In the genomic region with DNA sequence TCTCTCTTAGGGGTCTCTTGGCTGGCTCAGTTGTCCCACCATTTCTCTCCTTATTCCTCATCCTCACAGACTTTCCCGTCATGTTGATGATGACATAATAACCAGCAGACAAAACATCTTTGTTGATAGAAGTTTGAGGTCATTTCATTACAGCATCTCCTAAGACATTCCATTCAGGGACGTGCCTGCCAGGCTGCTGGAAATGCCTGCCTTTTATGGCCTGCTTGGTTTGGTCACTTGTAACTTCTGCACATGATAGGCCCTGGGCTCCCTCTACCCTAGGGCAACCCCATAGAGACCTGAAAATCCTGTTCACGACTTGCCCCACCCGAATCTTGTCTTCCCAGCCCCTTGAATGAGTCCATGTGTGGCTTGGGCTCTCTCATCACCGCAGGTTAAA, we compare ENCODE assay signal across 19 cellular contexts.
A peak's percentile ranks its signal among the peaks of the same experiment; 100 is the strongest.
DNase-seq lines count a peak whose midpoint lies in the region; ATAC-seq, FAIRE-seq and TF ChIP-seq lines count a peak whose summit lies in the region.
"Had no signal": no experiment of that assay in that cellular context is flagged by ENCODE, and none has a peak within 500 bp of the region (broad histone marks: within the 10 kb centered on the region; RNA-seq: fewer than 3 reads in every experiment).

No MANE protein-coding gene starts in this region.

- no peaks in the 10 kb centered on the region for H3K27me3 ChIP-seq in body of pancreas
- H3K27me3 ChIP-seq in stomach = no peaks in the 10 kb centered on the region
- H3K27me3 ChIP-seq in CD8-positive, alpha-beta memory T cell (ENCODE audit: insufficient read depth, low read length, poor library complexity, severe bottlenecking) = no peaks in the 10 kb centered on the region
- H3K27me3 ChIP-seq: esophagus muscularis mucosa had no signal

- TF ChIP-seq CTCF in body of pancreas (IDR thresholded peaks at IDR 0.05) (no peak), fibroblast of villous mesenchyme (IDR thresholded peaks at IDR 0.05; ENCODE audit: insufficient read depth, low read depth, low read length) (no peak), stomach (IDR thresholded peaks at IDR 0.05) (no peak)

- H3K36me3 ChIP-seq in body of pancreas (replicated peaks in 1 of 2; ENCODE audit: insufficient read depth in 1 of 2, low read depth in 2 of 2) (no peaks in the 10 kb centered on the region), stomach (no peaks in the 10 kb centered on the region)
- H3K36me3 ChIP-seq in CD8-positive, alpha-beta memory T cell (ENCODE audit: insufficient read depth, low read length) = no peaks in the 10 kb centered on the region
- H3K36me3 ChIP-seq: esophagus muscularis mucosa had no signal

- intact Hi-C loops in body of pancreas (cut with DNase I) (no loop called here), stomach (cut with DNase I; ENCODE audit: low total_unique reads) (no loop called here)

- CTCF ChIA-PET in CD8-positive, alpha-beta memory T cell (lab: Charles Lee) = no interaction called here

- peak; percentile 35 for TF ChIP-seq EP300 in stomach (IDR thresholded peaks at IDR 0.05)

- H3K4me3 ChIP-seq in body of pancreas = no peak overlapping the region
- H3K4me3 ChIP-seq in fibroblast of villous mesenchyme (ENCODE audit: low read depth, low read length) = no peak overlapping the region
- H3K4me3 ChIP-seq in stomach = no peak overlapping the region
- no peak overlapping the region for H3K4me3 ChIP-seq in CD8-positive, alpha-beta memory T cell (ENCODE audit: low read length)
- H3K4me3 ChIP-seq: esophagus muscularis mucosa had no signal

- POLR2A ChIA-PET in CD8-positive, alpha-beta memory T cell (lab: Charles Lee) = no interaction called here

- no peaks in the 10 kb centered on the region for H3K9me3 ChIP-seq in body of pancreas
- no peaks in the 10 kb centered on the region for H3K9me3 ChIP-seq in stomach
- H3K9me3 ChIP-seq in CD8-positive, alpha-beta memory T cell (ENCODE audit: low read length) = no peaks in the 10 kb centered on the region
- H3K9me3 ChIP-seq: esophagus muscularis mucosa had no signal

- H3K27ac ChIP-seq in body of pancreas = no peak overlapping the region
- no peak overlapping the region for H3K27ac ChIP-seq in stomach
- no peak overlapping the region for H3K27ac ChIP-seq in CD8-positive, alpha-beta memory T cell (ENCODE audit: low read depth, low read length)

- peak; percentile 21 for ATAC-seq in body of pancreas
- ATAC-seq in HG03460 (IDR thresholded peaks at IDR 0.05; ENCODE audit: unreplicated experiment) = no peak
- ATAC-seq: activated T-cell treated with anti-CD3 and anti-CD28 coated beads, Interleukin-2, amount 50 U/mL, for 72 hours had no signal

- H3K36me3 Mint-ChIP-seq in CD8-positive, alpha-beta memory T cell = no peaks in the 10 kb centered on the region
- H3K36me3 Mint-ChIP-seq: activated CD4-positive, alpha-beta memory T cell treated with anti-CD3 and anti-CD28 coated beads for 36 hours; CD4-positive, CD25-positive, alpha-beta regulatory T cell had no signal

- H3K4me1 Mint-ChIP-seq in CD8-positive, alpha-beta memory T cell = no peaks in the 10 kb centered on the region
- H3K4me1 Mint-ChIP-seq: CD4-positive, CD25-positive, alpha-beta regulatory T cell had no signal

- 68 to 72% methylated on average over 5 of the region's 5 CpGs for WGBS in body of pancreas, 2 donors
- WGBS in stomach, 5 donors = 67 to 81% (median 73%) methylated on average over 5 of the region's 5 CpGs

- H3K4me3 Mint-ChIP-seq in CD8-positive, alpha-beta memory T cell = no peak overlapping the region
- H3K4me3 Mint-ChIP-seq: activated CD4-positive, alpha-beta memory T cell treated with anti-CD3 and anti-CD28 coated beads for 36 hours; activated T-cell treated with anti-CD3 and anti-CD28 coated beads, Interleukin-2, amount 50 U/mL, for 72 hours; CD4-positive, CD25-positive, alpha-beta regulatory T cell; stimulated activated naive CD8-positive, alpha-beta T cell treated with anti-CD3 and anti-CD28 coated beads, Interleukin-15, Interleukin-2, amounts not matched to agents 100 ng/mL and 50 ng/mL, for 24 hours had no signal

- peak; percentile 49 for FAIRE-seq in HTR-8/SVneo (lab: Jason Lieb, UNC)
- FAIRE-seq: H54, small intestine had no signal

- peaks cover 10 to 20% of the 10 kb centered on the region in 2 donors for H3K27me3 Mint-ChIP-seq in CD8-positive, alpha-beta memory T cell

- no peak overlapping the region for H3K27ac Mint-ChIP-seq in CD8-positive, alpha-beta memory T cell
- H3K27ac Mint-ChIP-seq: activated CD4-positive, alpha-beta memory T cell treated with anti-CD3 and anti-CD28 coated beads for 36 hours; activated T-cell treated with anti-CD3 and anti-CD28 coated beads, Interleukin-2, amount 50 U/mL, for 72 hours; stimulated activated naive CD8-positive, alpha-beta T cell treated with anti-CD3 and anti-CD28 coated beads, Interleukin-15, Interleukin-2, amounts not matched to agents 100 ng/mL and 50 ng/mL, for 24 hours had no signal

- TF ChIP-seq POLR2A in body of pancreas (IDR thresholded peaks at IDR 0.05) (no peak), stomach (IDR thresholded peaks at IDR 0.05) (no peak)

- H3K4me1 ChIP-seq in body of pancreas (no peaks in the 10 kb centered on the region), stomach (no peaks in the 10 kb centered on the region)
- H3K4me1 ChIP-seq in CD8-positive, alpha-beta memory T cell (ENCODE audit: insufficient read depth, low read length) = no peaks in the 10 kb centered on the region

- no peaks in the 10 kb centered on the region for H3K9me3 Mint-ChIP-seq in CD8-positive, alpha-beta memory T cell
- H3K9me3 Mint-ChIP-seq: activated CD4-positive, alpha-beta memory T cell treated with anti-CD3 and anti-CD28 coated beads for 36 hours; activated T-cell treated with anti-CD3 and anti-CD28 coated beads, Interleukin-2, amount 50 U/mL, for 72 hours; CD4-positive, CD25-positive, alpha-beta regulatory T cell; stimulated activated naive CD8-positive, alpha-beta T cell treated with anti-CD3 and anti-CD28 coated beads, Interleukin-15, Interleukin-2, amounts not matched to agents 100 ng/mL and 50 ng/mL, for 24 hours had no signal

- DNase-seq in HTR-8/SVneo (ENCODE audit: insufficient read length, low spot score) (no peak), body of pancreas (no peak), fibroblast of villous mesenchyme (ENCODE audit: low read depth) (peak; percentile 54), stomach (no peak), NCI-H748 treated with DMSO at 0.1 percent for 48 hours (lab: John Stamatoyannopoulos, UW) (no peak)
- DNase-seq in CD8-positive, alpha-beta memory T cell = no peak
- no peak for DNase-seq in activated naive CD4-positive, alpha-beta T cell treated with Interleukin-2 at 50 U/mL for 16 hours
- DNase-seq: activated CD4-positive, alpha-beta memory T cell treated with anti-CD3 and anti-CD28 coated beads for 36 hours; activated T-cell treated with anti-CD3 and anti-CD28 coated beads, Interleukin-2, amount 50 U/mL, for 72 hours; CD4-positive, CD25-positive, alpha-beta regulatory T cell; DND-41; NCI-H1092 treated with DMSO at 0.1 percent for 48 hours; occipital lobe; SHP77; small intestine had no signal
